Comparison of ENCODE assay signal across 17 cellular contexts in the genomic region with DNA sequence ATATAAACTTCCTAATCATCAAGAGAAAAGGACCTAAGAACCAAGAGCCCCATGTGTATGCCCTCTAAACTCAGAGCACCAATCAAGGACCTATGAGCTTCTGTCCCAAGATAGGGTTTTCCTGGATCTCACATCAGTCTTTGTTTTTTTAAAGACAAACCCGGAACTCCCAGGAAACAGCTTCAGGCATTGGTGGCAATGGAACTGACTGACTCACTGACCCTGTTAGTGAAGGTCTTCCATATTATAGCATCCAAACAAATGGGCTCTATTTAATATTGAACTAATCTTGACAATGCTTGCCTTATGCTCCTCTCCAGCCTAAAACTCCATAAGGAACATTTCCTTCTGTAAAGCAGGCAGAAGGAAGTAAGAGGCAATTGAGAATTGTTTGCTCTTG.
DNase-seq lines count a peak whose midpoint lies in the region; ATAC-seq, FAIRE-seq and TF ChIP-seq lines count a peak whose summit lies in the region.
"Had no signal": no experiment of that assay in that cellular context is flagged by ENCODE, and none has a peak within 500 bp of the region (broad histone marks: within the 10 kb centered on the region; RNA-seq: fewer than 3 reads in every experiment).

No MANE protein-coding gene starts in this region.

- no peak overlapping the region for H3K9ac ChIP-seq in HCT116 (ENCODE audit: low read length)
- H3K9ac ChIP-seq: BLaER1 treated with 17β-estradiol and CSF1 and Interleukin-3, amounts not matched to agents 10 nM and 100 nM had no signal

- no peak for DNase-seq in HCT116 (ENCODE audit: low read depth, low spot score)
- DNase-seq in bronchial epithelial cell (ENCODE audit: low read depth), result peak; percentile 6
- DNase-seq in mucosa of descending colon, result no peak
- no peak for DNase-seq in hippocampal formation (lab: John Stamatoyannopoulos, UW)
- no peak for DNase-seq in AG20443 (ENCODE audit: low spot score)
- no peak for DNase-seq in NCI-H446 (lab: John Stamatoyannopoulos, UW)
- no peak for DNase-seq in RCC 7860 (ENCODE audit: low spot score)
- DNase-seq: 8988T; CD8-positive, alpha-beta T cell; COR-L47; GDM1; HCEC 1CT; HFFc6 had no signal

- no peak overlapping the region for H3K4me2 ChIP-seq in HCT116 (ENCODE audit: low read length)
- H3K4me2 ChIP-seq: BLaER1 treated with 17β-estradiol and CSF1 and Interleukin-3, amounts not matched to agents 10 nM and 100 nM; GM23338 had no signal

- no peak for TF ChIP-seq POLR2A in HCT116 (IDR thresholded peaks at IDR 0.05; ENCODE audit: borderline replicate concordance, extremely low read depth, insufficient read depth, insufficient read length)

- H3K36me3 ChIP-seq in HCT116 (ENCODE audit: control insufficient read depth in 1 of 2, insufficient read depth in 2 of 2, low read length in 2 of 2) (no peaks in the 10 kb centered on the region), bronchial epithelial cell (ENCODE audit: control insufficient read depth, insufficient read depth, low read length) (no peaks in the 10 kb centered on the region), mucosa of descending colon (ENCODE audit: low read depth) (no peaks in the 10 kb centered on the region)
- H3K36me3 ChIP-seq: BLaER1 treated with 17β-estradiol and CSF1 and Interleukin-3, amounts not matched to agents 10 nM and 100 nM had no signal

- no peaks in the 10 kb centered on the region for H3K9me2 ChIP-seq in HCT116 (ENCODE audit: insufficient read depth)

- H3K27me3 ChIP-seq in HCT116 (ENCODE audit: insufficient read depth, low read length) (no peaks in the 10 kb centered on the region), bronchial epithelial cell (ENCODE audit: control insufficient read depth, insufficient read depth, low read length) (no peaks in the 10 kb centered on the region)
- H3K27me3 ChIP-seq: BLaER1 treated with 17β-estradiol and CSF1 and Interleukin-3, amounts not matched to agents 10 nM and 100 nM had no signal

- no peaks in the 10 kb centered on the region for H4K20me1 ChIP-seq in HCT116 (ENCODE audit: insufficient read depth)
- H4K20me1 ChIP-seq: BLaER1 treated with 17β-estradiol and CSF1 and Interleukin-3, amounts not matched to agents 10 nM and 100 nM had no signal

- no peak for FAIRE-seq in bronchial epithelial cell (lab: Jason Lieb, UNC)
- no peak for FAIRE-seq in RCC 7860 (lab: Jason Lieb, UNC)
- FAIRE-seq: H54, HepG2 had no signal

- RAD21 ChIA-PET in HCT116 (lab: Charles Lee; ENCODE audit: low non-redundant PET in 1 of 2, low total read pairs in 2 of 2, uncharacterized antibody in 2 of 2, unreplicated experiment in 2 of 2), result no interaction called here

- H3K4me1 ChIP-seq in HCT116 (ENCODE audit: control insufficient read depth in 1 of 2, insufficient read depth in 2 of 2, low read length in 2 of 2), result no peaks in the 10 kb centered on the region
- H3K4me1 ChIP-seq in mucosa of descending colon (ENCODE audit: low read depth), result no peaks in the 10 kb centered on the region
- H3K4me1 ChIP-seq: BLaER1 treated with 17β-estradiol and CSF1 and Interleukin-3, amounts not matched to agents 10 nM and 100 nM had no signal

- CTCF ChIA-PET in HCT116 (lab: Charles Lee), result interaction anchor here (1.0 kb wide), 1 partner anchor 260 kb away, joined by 3 read pairs; no protein-coding TSS in a partner anchor

- TF ChIP-seq CTCF in HCT116 (IDR thresholded peaks at IDR 0.05 in 2 of 3, conservative IDR thresholded peaks at IDR 0.05 in 1 of 3; ENCODE audit: borderline replicate concordance in 1 of 3, insufficient read depth in 1 of 3, low read depth in 2 of 3, low read length in 2 of 3) (no peak), bronchial epithelial cell (IDR thresholded peaks at IDR 0.05; ENCODE audit: insufficient read depth, low read length, severe bottlenecking) (no peak), mucosa of descending colon (IDR thresholded peaks at IDR 0.05) (no peak)

- intact Hi-C loops in HCT116 (cut with micrococcal nuclease) (no loop called here), mucosa of descending colon (cut with DNase I, micrococcal nuclease) (no loop called here)

- H3K9me3 ChIP-seq in HCT116 (ENCODE audit: control insufficient read depth in 1 of 2, insufficient read depth in 1 of 2, low read depth in 1 of 2, low read length in 2 of 2), result no peaks in the 10 kb centered on the region
- H3K9me3 ChIP-seq in mucosa of descending colon, result no peaks in the 10 kb centered on the region
- H3K9me3 ChIP-seq: BLaER1 treated with 17β-estradiol and CSF1 and Interleukin-3, amounts not matched to agents 10 nM and 100 nM had no signal

- H3K79me2 ChIP-seq in HCT116 (ENCODE audit: insufficient read depth, low read length), result no peaks in the 10 kb centered on the region

- H3K4me3 ChIP-seq in HCT116 (replicated peaks in 1 of 2; ENCODE audit: low read depth in 1 of 2, low read length in 2 of 2), result no peak overlapping the region
- no peak overlapping the region for H3K4me3 ChIP-seq in bronchial epithelial cell (ENCODE audit: low read depth, low read length)
- no peak overlapping the region for H3K4me3 ChIP-seq in mucosa of descending colon
- H3K4me3 ChIP-seq: BLaER1 treated with 17β-estradiol and CSF1 and Interleukin-3, amounts not matched to agents 10 nM and 100 nM; GM23338 had no signal

- no peak for TF ChIP-seq RAD21 in HCT116 (IDR thresholded peaks at IDR 0.05; ENCODE audit: low read depth)

- POLR2A ChIA-PET in HCT116 (lab: Charles Lee), result no interaction called here

- peak overlapping the region; percentile 26 for H2AFZ ChIP-seq in HCT116 (ENCODE audit: low read depth, low read length, poor library complexity, severe bottlenecking)
- H2AFZ ChIP-seq: GM23338 had no signal

- BruUV-seq in HCT116 (replicated peaks; lab: Mats Ljungman, UMichigan), result no TSS peak

- no peak overlapping the region for H3K27ac ChIP-seq in HCT116 (ENCODE audit: low read depth, low read length)
- H3K27ac ChIP-seq: BLaER1 treated with 17β-estradiol and CSF1 and Interleukin-3, amounts not matched to agents 10 nM and 100 nM had no signal

- ATAC-seq in HCT116 (no peak), mucosa of descending colon (peak; percentile 36)
- ATAC-seq: CD8-positive, alpha-beta T cell; GM23338; HepG2 had no signal

TF ChIP-seq in HCT116, 20 proteins besides CTCF, POLR2A, EP300 and RAD21:
- no peak for TF ChIP-seq FOSL1 (IDR thresholded peaks at IDR 0.05; ENCODE audit: low read depth)
